Comparison of ENCODE assay signal across 1 cellular context in the genomic region with DNA sequence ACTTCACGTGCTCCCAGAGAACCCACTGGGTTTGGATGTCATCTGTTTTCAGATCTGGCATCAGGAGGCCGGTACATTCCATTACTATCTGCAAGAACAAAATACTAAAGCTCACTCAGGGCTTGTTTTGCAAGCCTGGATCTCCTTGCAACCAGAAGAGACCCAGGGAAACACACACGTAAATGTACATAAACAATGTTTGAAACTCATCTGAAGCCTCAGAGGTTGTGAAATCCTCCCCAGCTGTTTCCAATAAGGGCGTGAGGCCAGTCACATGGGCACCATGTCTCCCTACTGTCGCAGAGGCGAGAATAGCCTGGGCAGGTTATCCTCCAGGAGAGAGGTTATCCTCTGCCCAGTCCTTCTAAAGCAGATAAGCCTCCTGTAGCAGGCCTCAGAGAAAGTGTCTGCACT.
A peak's percentile ranks its signal among the peaks of the same experiment; 100 is the strongest.
TF ChIP-seq lines count a peak whose summit lies in the region.

No MANE protein-coding gene starts in this region.

TF ChIP-seq in HepG2, 621 proteins besides CTCF, POLR2A, EP300 and RAD21 (continued from another document and continues in another):
- TF ChIP-seq, protein P1, sequence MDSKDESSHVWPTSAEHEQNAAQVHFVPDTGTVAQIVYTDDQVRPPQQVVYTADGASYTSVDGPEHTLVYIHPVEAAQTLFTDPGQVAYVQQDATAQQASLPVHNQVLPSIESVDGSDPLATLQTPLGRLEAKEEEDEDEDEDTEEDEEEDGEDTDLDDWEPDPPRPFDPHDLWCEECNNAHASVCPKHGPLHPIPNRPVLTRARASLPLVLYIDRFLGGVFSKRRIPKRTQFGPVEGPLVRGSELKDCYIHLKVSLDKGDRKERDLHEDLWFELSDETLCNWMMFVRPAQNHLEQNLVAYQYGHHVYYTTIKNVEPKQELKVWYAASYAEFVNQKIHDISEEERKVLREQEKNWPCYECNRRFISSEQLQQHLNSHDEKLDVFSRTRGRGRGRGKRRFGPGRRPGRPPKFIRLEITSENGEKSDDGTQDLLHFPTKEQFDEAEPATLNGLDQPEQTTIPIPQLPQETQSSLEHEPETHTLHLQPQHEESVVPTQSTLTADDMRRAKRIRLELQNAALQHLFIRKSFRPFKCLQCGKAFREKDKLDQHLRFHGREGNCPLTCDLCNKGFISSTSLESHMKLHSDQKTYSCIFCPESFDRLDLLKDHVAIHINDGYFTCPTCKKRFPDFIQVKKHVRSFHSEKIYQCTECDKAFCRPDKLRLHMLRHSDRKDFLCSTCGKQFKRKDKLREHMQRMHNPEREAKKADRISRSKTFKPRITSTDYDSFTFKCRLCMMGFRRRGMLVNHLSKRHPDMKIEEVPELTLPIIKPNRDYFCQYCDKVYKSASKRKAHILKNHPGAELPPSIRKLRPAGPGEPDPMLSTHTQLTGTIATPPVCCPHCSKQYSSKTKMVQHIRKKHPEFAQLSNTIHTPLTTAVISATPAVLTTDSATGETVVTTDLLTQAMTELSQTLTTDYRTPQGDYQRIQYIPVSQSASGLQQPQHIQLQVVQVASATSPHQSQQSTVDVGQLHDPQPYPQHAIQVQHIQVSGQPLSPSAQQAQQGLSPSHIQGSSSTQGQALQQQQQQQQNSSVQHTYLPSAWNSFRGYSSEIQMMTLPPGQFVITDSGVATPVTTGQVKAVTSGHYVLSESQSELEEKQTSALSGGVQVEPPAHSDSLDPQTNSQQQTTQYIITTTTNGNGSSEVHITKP (CRISPR knock-in tag; IDR thresholded peaks at IDR 0.05; ENCODE audit: low read depth): 0 out of 2 replicates have a peak, but pooled peaks have one; percentile 34
- TF ChIP-seq, protein P2, sequence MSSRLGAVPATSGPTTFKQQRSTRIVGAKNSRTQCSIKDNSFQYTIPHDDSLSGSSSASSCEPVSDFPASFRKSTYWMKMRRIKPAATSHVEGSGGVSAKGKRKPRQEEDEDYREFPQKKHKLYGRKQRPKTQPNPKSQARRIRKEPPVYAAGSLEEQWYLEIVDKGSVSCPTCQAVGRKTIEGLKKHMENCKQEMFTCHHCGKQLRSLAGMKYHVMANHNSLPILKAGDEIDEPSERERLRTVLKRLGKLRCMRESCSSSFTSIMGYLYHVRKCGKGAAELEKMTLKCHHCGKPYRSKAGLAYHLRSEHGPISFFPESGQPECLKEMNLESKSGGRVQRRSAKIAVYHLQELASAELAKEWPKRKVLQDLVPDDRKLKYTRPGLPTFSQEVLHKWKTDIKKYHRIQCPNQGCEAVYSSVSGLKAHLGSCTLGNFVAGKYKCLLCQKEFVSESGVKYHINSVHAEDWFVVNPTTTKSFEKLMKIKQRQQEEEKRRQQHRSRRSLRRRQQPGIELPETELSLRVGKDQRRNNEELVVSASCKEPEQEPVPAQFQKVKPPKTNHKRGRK (CRISPR knock-in tag; IDR thresholded peaks at IDR 0.05): no peak
- TF ChIP-seq PHF21A (CRISPR knock-in tag; IDR thresholded peaks at IDR 0.05): 0 out of 2 replicates have a peak, but pooled peaks have one; percentile 17
- TF ChIP-seq ARID5B (CRISPR knock-in tag; IDR thresholded peaks at IDR 0.05): peak; percentile 88
- TF ChIP-seq ZNF432 (CRISPR knock-in tag; IDR thresholded peaks at IDR 0.05; ENCODE audit: borderline replicate concordance): no peak
- TF ChIP-seq MED13 (CRISPR knock-in tag; IDR thresholded peaks at IDR 0.05): no peak
- no peak for TF ChIP-seq ZNF576 (CRISPR knock-in tag; IDR thresholded peaks at IDR 0.05)
- TF ChIP-seq REL (CRISPR knock-in tag; conservative IDR thresholded peaks at IDR 0.05): no peak
- no peak for TF ChIP-seq FOXM1 (CRISPR knock-in tag; IDR thresholded peaks at IDR 0.05)
- TF ChIP-seq ZMYM4 (CRISPR knock-in tag; IDR thresholded peaks at IDR 0.05): peak; percentile 86
- no peak for TF ChIP-seq NR2F2 (IDR thresholded peaks at IDR 0.05; ENCODE audit: borderline replicate concordance, low read depth)
- no peak for TF ChIP-seq YEATS2 (CRISPR knock-in tag; IDR thresholded peaks at IDR 0.05; ENCODE audit: borderline replicate concordance)
- TF ChIP-seq, protein P3, sequence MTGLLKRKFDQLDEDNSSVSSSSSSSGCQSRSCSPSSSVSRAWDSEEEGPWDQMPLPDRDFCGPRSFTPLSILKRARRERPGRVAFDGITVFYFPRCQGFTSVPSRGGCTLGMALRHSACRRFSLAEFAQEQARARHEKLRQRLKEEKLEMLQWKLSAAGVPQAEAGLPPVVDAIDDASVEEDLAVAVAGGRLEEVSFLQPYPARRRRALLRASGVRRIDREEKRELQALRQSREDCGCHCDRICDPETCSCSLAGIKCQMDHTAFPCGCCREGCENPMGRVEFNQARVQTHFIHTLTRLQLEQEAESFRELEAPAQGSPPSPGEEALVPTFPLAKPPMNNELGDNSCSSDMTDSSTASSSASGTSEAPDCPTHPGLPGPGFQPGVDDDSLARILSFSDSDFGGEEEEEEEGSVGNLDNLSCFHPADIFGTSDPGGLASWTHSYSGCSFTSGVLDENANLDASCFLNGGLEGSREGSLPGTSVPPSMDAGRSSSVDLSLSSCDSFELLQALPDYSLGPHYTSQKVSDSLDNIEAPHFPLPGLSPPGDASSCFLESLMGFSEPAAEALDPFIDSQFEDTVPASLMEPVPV (CRISPR knock-in tag; IDR thresholded peaks at IDR 0.05): no peak
- 0 out of 2 replicates have a peak, but pooled peaks have one; percentile 40 for TF ChIP-seq ZNF441 (CRISPR knock-in tag; IDR thresholded peaks at IDR 0.05; ENCODE audit: borderline replicate concordance)
- no peak for TF ChIP-seq ARHGAP35 (CRISPR knock-in tag; IDR thresholded peaks at IDR 0.05; ENCODE audit: borderline replicate concordance)
- no peak for TF ChIP-seq CBFB (CRISPR knock-in tag; IDR thresholded peaks at IDR 0.05)
- TF ChIP-seq, protein P4, sequence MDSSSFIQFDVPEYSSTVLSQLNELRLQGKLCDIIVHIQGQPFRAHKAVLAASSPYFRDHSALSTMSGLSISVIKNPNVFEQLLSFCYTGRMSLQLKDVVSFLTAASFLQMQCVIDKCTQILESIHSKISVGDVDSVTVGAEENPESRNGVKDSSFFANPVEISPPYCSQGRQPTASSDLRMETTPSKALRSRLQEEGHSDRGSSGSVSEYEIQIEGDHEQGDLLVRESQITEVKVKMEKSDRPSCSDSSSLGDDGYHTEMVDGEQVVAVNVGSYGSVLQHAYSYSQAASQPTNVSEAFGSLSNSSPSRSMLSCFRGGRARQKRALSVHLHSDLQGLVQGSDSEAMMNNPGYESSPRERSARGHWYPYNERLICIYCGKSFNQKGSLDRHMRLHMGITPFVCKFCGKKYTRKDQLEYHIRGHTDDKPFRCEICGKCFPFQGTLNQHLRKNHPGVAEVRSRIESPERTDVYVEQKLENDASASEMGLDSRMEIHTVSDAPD (CRISPR knock-in tag; IDR thresholded peaks at IDR 0.05): no peak
- no peak for TF ChIP-seq TCF12 (IDR thresholded peaks at IDR 0.05)
- TF ChIP-seq TCF12 (CRISPR knock-in tag; IDR thresholded peaks at IDR 0.05): no peak
- TF ChIP-seq ZNF367 (CRISPR knock-in tag; IDR thresholded peaks at IDR 0.05; ENCODE audit: borderline replicate concordance): no peak
- no peak for TF ChIP-seq ZNF160 (CRISPR knock-in tag; IDR thresholded peaks at IDR 0.05)
- TF ChIP-seq JDP2 (CRISPR knock-in tag; IDR thresholded peaks at IDR 0.05; ENCODE audit: borderline replicate concordance): no peak
- no peak for TF ChIP-seq RNF2 (conservative IDR thresholded peaks at IDR 0.05; ENCODE audit: low read depth)
- no peak for TF ChIP-seq ZNF333 (CRISPR knock-in tag; IDR thresholded peaks at IDR 0.05; ENCODE audit: borderline replicate concordance)
- no peak for TF ChIP-seq MAZ (IDR thresholded peaks at IDR 0.05; ENCODE audit: borderline replicate concordance, low read depth, low read length)
- TF ChIP-seq MAZ (CRISPR knock-in tag; IDR thresholded peaks at IDR 0.05; ENCODE audit: low read depth): 0 out of 2 replicates have a peak, but pooled peaks have one; percentile 55
- no peak for TF ChIP-seq HINFP (CRISPR knock-in tag; IDR thresholded peaks at IDR 0.05; ENCODE audit: low read depth)
- TF ChIP-seq HOXA9 (CRISPR knock-in tag; IDR thresholded peaks at IDR 0.05; ENCODE audit: borderline replicate concordance): no peak
- TF ChIP-seq MTA3 (CRISPR knock-in tag; IDR thresholded peaks at IDR 0.05): no peak
- TF ChIP-seq BRF2 (CRISPR knock-in tag; IDR thresholded peaks at IDR 0.05): no peak
- no peak; the same call in 1 of the 2 replicates for TF ChIP-seq STAG1 (CRISPR knock-in tag; IDR thresholded peaks at IDR 0.05)
- TF ChIP-seq ZNF883 (CRISPR knock-in tag; IDR thresholded peaks at IDR 0.05; ENCODE audit: not compliant biosample characterization): no peak
- no peak for TF ChIP-seq FOXC1 (CRISPR knock-in tag; IDR thresholded peaks at IDR 0.05; ENCODE audit: borderline replicate concordance)
- TF ChIP-seq TGIF2 (CRISPR knock-in tag; IDR thresholded peaks at IDR 0.05): peak; percentile 52; the same call in 1 of the 2 replicates
- no peak for TF ChIP-seq ZNF546 (CRISPR knock-in tag; conservative IDR thresholded peaks at IDR 0.05)
- TF ChIP-seq FOXO1 (CRISPR knock-in tag; IDR thresholded peaks at IDR 0.05): peak; percentile 79
- TF ChIP-seq, protein P5, sequence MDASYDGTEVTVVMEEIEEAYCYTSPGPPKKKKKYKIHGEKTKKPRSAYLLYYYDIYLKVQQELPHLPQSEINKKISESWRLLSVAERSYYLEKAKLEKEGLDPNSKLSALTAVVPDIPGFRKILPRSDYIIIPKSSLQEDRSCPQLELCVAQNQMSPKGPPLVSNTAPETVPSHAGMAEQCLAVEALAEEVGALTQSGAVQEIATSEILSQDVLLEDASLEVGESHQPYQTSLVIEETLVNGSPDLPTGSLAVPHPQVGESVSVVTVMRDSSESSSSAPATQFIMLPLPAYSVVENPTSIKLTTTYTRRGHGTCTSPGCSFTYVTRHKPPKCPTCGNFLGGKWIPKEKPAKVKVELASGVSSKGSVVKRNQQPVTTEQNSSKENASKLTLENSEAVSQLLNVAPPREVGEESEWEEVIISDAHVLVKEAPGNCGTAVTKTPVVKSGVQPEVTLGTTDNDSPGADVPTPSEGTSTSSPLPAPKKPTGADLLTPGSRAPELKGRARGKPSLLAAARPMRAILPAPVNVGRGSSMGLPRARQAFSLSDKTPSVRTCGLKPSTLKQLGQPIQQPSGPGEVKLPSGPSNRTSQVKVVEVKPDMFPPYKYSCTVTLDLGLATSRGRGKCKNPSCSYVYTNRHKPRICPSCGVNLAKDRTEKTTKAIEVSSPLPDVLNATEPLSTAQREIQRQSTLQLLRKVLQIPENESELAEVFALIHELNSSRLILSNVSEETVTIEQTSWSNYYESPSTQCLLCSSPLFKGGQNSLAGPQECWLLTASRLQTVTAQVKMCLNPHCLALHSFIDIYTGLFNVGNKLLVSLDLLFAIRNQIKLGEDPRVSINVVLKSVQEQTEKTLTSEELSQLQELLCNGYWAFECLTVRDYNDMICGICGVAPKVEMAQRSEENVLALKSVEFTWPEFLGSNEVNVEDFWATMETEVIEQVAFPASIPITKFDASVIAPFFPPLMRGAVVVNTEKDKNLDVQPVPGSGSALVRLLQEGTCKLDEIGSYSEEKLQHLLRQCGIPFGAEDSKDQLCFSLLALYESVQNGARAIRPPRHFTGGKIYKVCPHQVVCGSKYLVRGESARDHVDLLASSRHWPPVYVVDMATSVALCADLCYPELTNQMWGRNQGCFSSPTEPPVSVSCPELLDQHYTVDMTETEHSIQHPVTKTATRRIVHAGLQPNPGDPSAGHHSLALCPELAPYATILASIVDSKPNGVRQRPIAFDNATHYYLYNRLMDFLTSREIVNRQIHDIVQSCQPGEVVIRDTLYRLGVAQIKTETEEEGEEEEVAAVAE (CRISPR knock-in tag; IDR thresholded peaks at IDR 0.05; ENCODE audit: borderline replicate concordance): peak; percentile 42; the same call in 1 of the 2 replicates
- TF ChIP-seq, protein P6, sequence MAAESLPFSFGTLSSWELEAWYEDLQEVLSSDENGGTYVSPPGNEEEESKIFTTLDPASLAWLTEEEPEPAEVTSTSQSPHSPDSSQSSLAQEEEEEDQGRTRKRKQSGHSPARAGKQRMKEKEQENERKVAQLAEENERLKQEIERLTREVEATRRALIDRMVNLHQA (CRISPR knock-in tag; IDR thresholded peaks at IDR 0.05): no peak
- no peak for TF ChIP-seq SMC3 (IDR thresholded peaks at IDR 0.05; ENCODE audit: low read length)
- no peak for TF ChIP-seq MATR3 (CRISPR knock-in tag; IDR thresholded peaks at IDR 0.05)
